Comparison of ENCODE assay signal across 2 cellular contexts in the genomic region with DNA sequence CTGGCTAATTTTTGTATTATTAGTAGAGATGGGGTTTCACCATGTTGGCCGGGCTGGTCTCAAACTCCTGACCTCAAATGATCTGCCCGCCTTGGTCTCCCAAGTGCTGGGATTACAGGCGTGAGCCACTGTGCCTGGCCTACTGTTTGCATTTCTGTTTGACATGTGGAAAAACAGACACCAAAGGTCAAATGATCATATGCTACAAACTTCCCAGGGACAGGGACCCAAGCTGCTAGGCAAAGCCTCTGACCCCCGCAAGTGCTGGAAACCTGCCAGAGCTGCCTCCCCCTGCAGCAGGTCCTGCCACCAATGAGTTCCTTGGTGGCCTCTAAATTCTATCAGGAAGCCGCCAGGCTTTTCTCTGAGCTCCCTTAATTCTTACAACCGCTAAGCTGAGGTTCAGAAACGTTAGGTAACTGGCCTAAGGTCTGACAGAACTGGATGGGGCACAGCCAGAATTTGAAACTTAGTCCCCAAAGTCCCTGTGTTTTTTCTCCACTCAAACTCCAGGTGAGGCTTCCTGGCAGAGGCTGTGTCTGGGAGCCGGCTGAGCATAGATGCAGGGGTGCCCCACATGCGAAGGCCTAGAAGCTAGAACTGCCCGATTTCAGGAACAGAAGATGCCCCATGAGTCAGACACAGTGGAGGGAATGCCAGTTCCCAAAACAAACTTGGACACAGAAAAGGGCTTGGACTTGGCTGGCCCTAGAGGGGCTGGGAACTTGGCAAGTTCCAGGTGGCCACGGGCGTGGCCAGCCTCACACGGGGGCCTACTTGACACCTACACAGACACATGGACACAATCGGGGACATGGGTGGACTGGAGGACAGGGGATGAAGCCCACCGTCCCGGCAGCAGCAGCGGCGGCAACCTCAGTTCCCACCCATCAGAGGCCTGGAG.
TF ChIP-seq lines count a peak whose summit lies in the region.

No MANE protein-coding gene starts in this region.

TF ChIP-seq in HEK293, 187 proteins besides CTCF, POLR2A, EP300 and RAD21:
- TF ChIP-seq, protein P1, sequence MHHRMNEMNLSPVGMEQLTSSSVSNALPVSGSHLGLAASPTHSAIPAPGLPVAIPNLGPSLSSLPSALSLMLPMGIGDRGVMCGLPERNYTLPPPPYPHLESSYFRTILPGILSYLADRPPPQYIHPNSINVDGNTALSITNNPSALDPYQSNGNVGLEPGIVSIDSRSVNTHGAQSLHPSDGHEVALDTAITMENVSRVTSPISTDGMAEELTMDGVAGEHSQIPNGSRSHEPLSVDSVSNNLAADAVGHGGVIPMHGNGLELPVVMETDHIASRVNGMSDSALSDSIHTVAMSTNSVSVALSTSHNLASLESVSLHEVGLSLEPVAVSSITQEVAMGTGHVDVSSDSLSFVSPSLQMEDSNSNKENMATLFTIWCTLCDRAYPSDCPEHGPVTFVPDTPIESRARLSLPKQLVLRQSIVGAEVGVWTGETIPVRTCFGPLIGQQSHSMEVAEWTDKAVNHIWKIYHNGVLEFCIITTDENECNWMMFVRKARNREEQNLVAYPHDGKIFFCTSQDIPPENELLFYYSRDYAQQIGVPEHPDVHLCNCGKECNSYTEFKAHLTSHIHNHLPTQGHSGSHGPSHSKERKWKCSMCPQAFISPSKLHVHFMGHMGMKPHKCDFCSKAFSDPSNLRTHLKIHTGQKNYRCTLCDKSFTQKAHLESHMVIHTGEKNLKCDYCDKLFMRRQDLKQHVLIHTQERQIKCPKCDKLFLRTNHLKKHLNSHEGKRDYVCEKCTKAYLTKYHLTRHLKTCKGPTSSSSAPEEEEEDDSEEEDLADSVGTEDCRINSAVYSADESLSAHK (tag by site-specific recombination; IDR thresholded peaks at IDR 0.05) = no peak
- peak; percentile 29; the same call in 1 of the 2 replicates for TF ChIP-seq GLIS1 (tag by site-specific recombination; IDR thresholded peaks at IDR 0.05)
- peak; percentile 42; the same call in 1 of the 2 replicates for TF ChIP-seq KLF1 (tag by site-specific recombination; IDR thresholded peaks at IDR 0.05)

TF ChIP-seq in K562, 482 proteins besides CTCF, POLR2A, EP300 and RAD21:
- TF ChIP-seq RUNX1 (IDR thresholded peaks at IDR 0.05; ENCODE audit: low read depth) (no peak), POLR2G (IDR thresholded peaks at IDR 0.05; ENCODE audit: low read depth, low read length) (0 out of 2 replicates have a peak, but pooled peaks have one; percentile 20)
TF ChIP-seq in K562: peak in this region for 1.
